ENCODE assay signal across 2 cellular contexts in genomic region chr20:32183947-32184635, GRCh38.
A peak's percentile ranks its signal among the peaks of the same experiment; 100 is the strongest.
TF ChIP-seq lines count a peak whose summit lies in the region.

No MANE protein-coding gene starts in this region.

TF ChIP-seq in K562, 482 proteins besides CTCF, POLR2A, EP300 and RAD21:
- TF ChIP-seq ZFP36 (IDR thresholded peaks at IDR 0.05; ENCODE audit: low read depth, low read length, partially characterized antibody) (peak; percentile 78), E2F6 (IDR thresholded peaks at IDR 0.05; ENCODE audit: borderline replicate concordance in 1 of 2, extremely low read depth in 1 of 2, insufficient read depth in 1 of 2, insufficient read length in 1 of 2, low read depth in 1 of 2, low read length in 1 of 2, poor library complexity in 1 of 2, severe bottlenecking in 1 of 2) (no peak), ZNF398 (CRISPR knock-in tag; IDR thresholded peaks at IDR 0.05) (no peak), HNRNPUL1 (IDR thresholded peaks at IDR 0.05; ENCODE audit: low read length) (no peak), CHAMP1 (IDR thresholded peaks at IDR 0.05) (no peak), MYNN (IDR thresholded peaks at IDR 0.05) (no peak), MYNN (CRISPR knock-in tag; IDR thresholded peaks at IDR 0.05) (no peak)

TF ChIP-seq in HepG2, 621 proteins besides CTCF, POLR2A, EP300 and RAD21:
- TF ChIP-seq MXD4 (CRISPR knock-in tag; IDR thresholded peaks at IDR 0.05) (no peak), ZNF121 (CRISPR knock-in tag; IDR thresholded peaks at IDR 0.05) (no peak), IRF1 (CRISPR knock-in tag; IDR thresholded peaks at IDR 0.05; ENCODE audit: low read depth) (no peak), ZBTB39 (CRISPR knock-in tag; IDR thresholded peaks at IDR 0.05) (0 out of 2 replicates have a peak, but pooled peaks have one; percentile 29), ZNF572 (CRISPR knock-in tag; IDR thresholded peaks at IDR 0.05) (0 out of 2 replicates have a peak, but pooled peaks have one; percentile 38), ZNF788 (CRISPR knock-in tag; IDR thresholded peaks at IDR 0.05; ENCODE audit: borderline replicate concordance) (0 out of 2 replicates have a peak, but pooled peaks have one; percentile 21), ZSCAN12 (CRISPR knock-in tag; IDR thresholded peaks at IDR 0.05) (no peak), ZSCAN31 (CRISPR knock-in tag; IDR thresholded peaks at IDR 0.05; ENCODE audit: low read depth) (0 out of 2 replicates have a peak, but pooled peaks have one; percentile 26), EED (CRISPR knock-in tag; IDR thresholded peaks at IDR 0.05) (0 out of 2 replicates have a peak, but pooled peaks have one; percentile 67)
